ENCODE assay signal across 28 cellular contexts in the genomic region with DNA sequence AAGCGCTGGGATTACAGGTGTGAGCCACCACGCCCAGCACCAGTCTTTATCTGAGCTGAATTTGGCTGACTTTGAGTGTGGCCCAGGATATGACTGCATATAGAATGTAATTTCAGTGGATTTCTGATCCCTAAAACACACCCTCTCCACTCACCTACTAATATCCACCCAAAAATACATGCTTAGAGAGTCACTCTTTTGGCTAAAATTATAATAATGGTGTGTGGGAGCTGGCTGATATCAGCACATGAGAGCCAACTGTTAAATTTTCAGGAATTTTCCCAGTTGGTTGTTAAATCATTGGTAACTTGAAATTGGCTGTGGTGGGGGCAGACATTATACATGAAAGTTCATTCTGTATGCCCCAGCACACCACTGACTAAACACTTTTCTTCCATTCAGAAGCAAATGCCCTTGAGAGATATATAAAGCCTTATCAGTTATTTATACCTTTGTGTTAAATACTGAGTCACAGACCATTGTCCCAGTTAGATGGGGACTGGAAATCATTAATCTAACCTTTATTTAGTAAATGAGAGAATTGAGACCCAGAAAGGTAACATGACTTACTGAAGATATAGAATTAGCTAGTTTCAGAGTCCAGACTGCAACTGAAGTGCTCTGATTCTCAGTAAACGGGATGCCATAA. TPM values are rescaled to one million over a fixed set of nuclear protein-coding genes. Genes with fewer than 3 reads are reported as not detected.
"Had no signal": no experiment of that assay in that cellular context is flagged by ENCODE, and none has a peak within 500 bp of the region (broad histone marks: within the 10 kb centered on the region; RNA-seq: fewer than 3 reads in every experiment).

No MANE protein-coding gene starts in this region.

- H3K9me3 ChIP-seq: esophagus squamous epithelium had no signal

- H3K4me3 Mint-ChIP-seq: activated CD4-positive, alpha-beta memory T cell treated with anti-CD3 and anti-CD28 coated beads for 36 hours; activated CD4-positive, alpha-beta T cell treated with anti-CD3 and anti-CD28 coated beads for 36 hours; activated CD4-positive, alpha-beta T cell treated with anti-CD3 and anti-CD28 coated beads, Interleukin-2, amount 10 ng/mL, durations not matched to agents 24 days and 14 days; activated CD8-positive, alpha-beta T cell treated with anti-CD3 and anti-CD28 coated beads, Interleukin-2, amount 10 ng/mL, durations not matched to agents 7 days and 5 days; activated naive CD4-positive, alpha-beta T cell treated with anti-CD3 and anti-CD28 coated beads for 36 hours; activated T-cell treated with anti-CD3 and anti-CD28 coated beads, Interleukin-2, amount 50 U/mL, for 4 hours; activated T-helper 17 cell treated with anti-CD3 and anti-CD28 coated beads, Interleukin-2, amount 50 U/mL, for 72 hours; central memory CD8-positive, alpha-beta T cell; dendritic cell treated with granulocyte-macrophage colony-stimulating factor and Interleukin-4, amounts not matched to agents 40 ng/mL and 50 ng/mL, for 4 days had no signal

- H3K9me3 Mint-ChIP-seq: activated CD4-positive, alpha-beta memory T cell treated with anti-CD3 and anti-CD28 coated beads for 36 hours; activated CD4-positive, alpha-beta T cell treated with anti-CD3 and anti-CD28 coated beads, Interleukin-2, amount 10 ng/mL, durations not matched to agents 24 days and 14 days; activated naive CD4-positive, alpha-beta T cell treated with anti-CD3 and anti-CD28 coated beads for 36 hours; activated naive CD4-positive, alpha-beta T cell treated with anti-CD3 and anti-CD28 coated beads, Interleukin-2, amount 50 U/mL, for 72 hours; activated T-cell treated with anti-CD3 and anti-CD28 coated beads, Interleukin-2, amount 50 U/mL, for 4 hours; activated T-helper 17 cell treated with anti-CD3 and anti-CD28 coated beads, Interleukin-2, amount 50 U/mL, for 72 hours; central memory CD8-positive, alpha-beta T cell; dendritic cell treated with granulocyte-macrophage colony-stimulating factor and Interleukin-4, amounts not matched to agents 40 ng/mL and 50 ng/mL, for 4 days had no signal

- H3K27ac ChIP-seq: brain microvascular endothelial cell, coronary artery, dorsolateral prefrontal cortex, esophagus squamous epithelium had no signal

- H3K27me3 ChIP-seq: brain microvascular endothelial cell, dorsolateral prefrontal cortex, esophagus squamous epithelium had no signal

- H3K36me3 ChIP-seq: brain microvascular endothelial cell, esophagus squamous epithelium had no signal

- DNase-seq: activated CD4-positive, alpha-beta memory T cell treated with anti-CD3 and anti-CD28 coated beads for 36 hours; activated CD4-positive, alpha-beta T cell treated with anti-CD3 and anti-CD28 coated beads for 36 hours; activated CD4-positive, alpha-beta T cell treated with anti-CD3 and anti-CD28 coated beads, Interleukin-2, amount 10 ng/mL, durations not matched to agents 24 days and 14 days; activated CD4-positive, CD25-positive, alpha-beta regulatory T cell; activated CD4-positive, CD25-positive, alpha-beta regulatory T cell treated with anti-CD3 and anti-CD28 coated beads, Interleukin-2, amount 50 U/mL, for 72 hours; activated CD8-positive, alpha-beta T cell treated with anti-CD3 and anti-CD28 coated beads, Interleukin-2, amount 10 ng/mL, durations not matched to agents 7 days and 5 days; activated effector memory CD4-positive, alpha-beta T cell treated with Interleukin-2 at 50 U/mL for 16 hours; activated gamma-delta T cell treated with Interleukin-2 at 50 U/mL for 16 hours; activated naive CD4-positive, alpha-beta T cell treated with anti-CD3 and anti-CD28 coated beads for 36 hours; activated T-cell treated with anti-CD3 and anti-CD28 coated beads, Interleukin-2, amount 50 U/mL, for 4 hours; amniotic stem cell; anterior cingulate cortex; brain microvascular endothelial cell; dorsolateral prefrontal cortex; effector memory CD4-positive, alpha-beta T cell; esophagus squamous epithelium; foreskin melanocyte; head of caudate nucleus; T-helper 2 cell had no signal

- H3K4me1 ChIP-seq: esophagus squamous epithelium had no signal

- H3K27ac Mint-ChIP-seq: activated CD4-positive, alpha-beta memory T cell treated with anti-CD3 and anti-CD28 coated beads for 36 hours; activated CD4-positive, alpha-beta T cell treated with anti-CD3 and anti-CD28 coated beads for 36 hours; activated CD4-positive, alpha-beta T cell treated with anti-CD3 and anti-CD28 coated beads, Interleukin-2, amount 10 ng/mL, durations not matched to agents 24 days and 14 days; activated CD8-positive, alpha-beta T cell treated with anti-CD3 and anti-CD28 coated beads, Interleukin-2, amount 10 ng/mL, durations not matched to agents 7 days and 5 days; activated naive CD4-positive, alpha-beta T cell treated with anti-CD3 and anti-CD28 coated beads for 36 hours; activated naive CD4-positive, alpha-beta T cell treated with anti-CD3 and anti-CD28 coated beads, Interleukin-2, amount 50 U/mL, for 72 hours; activated T-helper 17 cell treated with anti-CD3 and anti-CD28 coated beads, Interleukin-2, amount 50 U/mL, for 72 hours; dendritic cell treated with granulocyte-macrophage colony-stimulating factor and Interleukin-4, amounts not matched to agents 40 ng/mL and 50 ng/mL, for 4 days had no signal

- H3K27me3 Mint-ChIP-seq: activated CD4-positive, alpha-beta memory T cell treated with anti-CD3 and anti-CD28 coated beads for 36 hours; activated CD4-positive, alpha-beta T cell treated with anti-CD3 and anti-CD28 coated beads for 36 hours; central memory CD8-positive, alpha-beta T cell; dendritic cell treated with granulocyte-macrophage colony-stimulating factor and Interleukin-4, amounts not matched to agents 40 ng/mL and 50 ng/mL, for 4 days had no signal

- H3K36me3 Mint-ChIP-seq: activated CD4-positive, alpha-beta memory T cell treated with anti-CD3 and anti-CD28 coated beads for 36 hours; activated naive CD4-positive, alpha-beta T cell treated with anti-CD3 and anti-CD28 coated beads, Interleukin-2, amount 50 U/mL, for 72 hours had no signal

- FAIRE-seq: astrocyte, bronchial epithelial cell had no signal

- H3K4me3 ChIP-seq: coronary artery, dorsolateral prefrontal cortex, esophagus squamous epithelium had no signal

- ATAC-seq: activated CD4-positive, alpha-beta T cell treated with anti-CD3 and anti-CD28 coated beads for 36 hours; activated CD8-positive, alpha-beta T cell treated with anti-CD3 and anti-CD28 coated beads, Interleukin-2, amount 10 ng/mL, durations not matched to agents 7 days and 5 days; activated naive CD4-positive, alpha-beta T cell treated with anti-CD3 and anti-CD28 coated beads, Interleukin-2, amount 50 U/mL, for 72 hours; activated T-cell treated with anti-CD3 and anti-CD28 coated beads, Interleukin-2, amount 50 U/mL, for 4 hours; activated T-helper 17 cell treated with anti-CD3 and anti-CD28 coated beads, Interleukin-2, amount 50 U/mL, for 72 hours had no signal

- H3K4me1 Mint-ChIP-seq: central memory CD8-positive, alpha-beta T cell had no signal

RNA-seq across cellular contexts. Expression of gene CD247, which starts 9.9 kb away (rescaled TPM):
- total RNA-seq: astrocyte, bronchial epithelial cell, fibroblast of lung, fibroblast of villous mesenchyme had no signal
- polyA plus RNA-seq: fibroblast of lung had no signal
